8 cellular contexts compared by ENCODE assay signal in the genomic region with DNA sequence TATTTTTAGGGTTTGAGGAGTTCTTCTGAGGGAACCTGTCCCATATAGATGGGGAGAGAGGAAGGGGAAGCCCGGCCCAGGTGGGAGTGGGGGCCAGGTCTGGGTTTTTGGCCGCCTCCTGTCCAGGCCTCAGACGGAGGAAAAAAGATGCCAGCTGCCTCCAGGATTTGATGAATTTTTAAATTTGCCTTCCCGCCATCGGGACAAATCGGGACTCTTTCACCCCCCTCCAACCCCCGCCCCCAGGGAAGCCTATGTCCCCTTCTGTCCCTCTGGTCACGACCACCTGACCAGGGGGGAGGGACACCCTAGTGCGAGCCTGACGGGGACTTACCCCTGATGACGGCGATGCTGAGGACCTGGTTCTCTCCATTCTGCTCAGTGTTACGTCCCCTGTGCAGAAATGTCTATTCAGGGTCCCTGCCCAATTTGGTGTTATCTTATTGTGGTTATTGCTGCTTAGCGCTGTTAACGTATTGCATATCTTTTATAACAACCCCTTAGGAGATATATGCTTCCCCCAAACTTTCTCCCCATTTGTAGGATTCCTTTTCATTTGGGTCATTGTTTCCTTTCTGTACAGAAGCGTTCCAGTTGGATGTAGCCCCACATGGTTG.
A peak's percentile ranks its signal among the peaks of the same experiment; 100 is the strongest.
DNase-seq lines count a peak whose midpoint lies in the region; ATAC-seq and TF ChIP-seq lines count a peak whose summit lies in the region.

No MANE protein-coding gene starts in this region.

- peak overlapping the region; percentile 96 for H3K27ac Mint-ChIP-seq in activated T-cell treated with anti-CD3 and anti-CD28 coated beads, Interleukin-2, amount 50 U/mL, for 72 hours
- H3K27ac Mint-ChIP-seq in progenitor cell of endocrine pancreas, result peak overlapping the region; percentile 91

- no peak for TF ChIP-seq CTCF in progenitor cell of endocrine pancreas (IDR thresholded peaks at IDR 0.05; ENCODE audit: unreplicated experiment)

- peak; percentile 66 for DNase-seq in activated effector memory CD4-positive, alpha-beta T cell treated with anti-CD3 and anti-CD28 coated beads, Interleukin-2, amount 50 U/mL, for 16 hours
- no peak for DNase-seq in activated effector memory CD4-positive, alpha-beta T cell treated with Interleukin-2 at 50 U/mL for 16 hours
- DNase-seq in HS-5 (ENCODE audit: low read depth), result peak; percentile 4
- peak; percentile 29 to 32 for DNase-seq in activated T-cell treated with anti-CD3 and anti-CD28 coated beads, Interleukin-2, amount 50 U/mL, for 72 hours
- peak; percentile 33 for DNase-seq in left cardiac atrium
- DNase-seq in progenitor cell of endocrine pancreas (ENCODE audit: low spot score, unreplicated experiment), result no peak
- DNase-seq in activated gamma-delta T cell (lab: John Stamatoyannopoulos, UW), result no peak
- DNase-seq in NCI-H2107 (lab: John Stamatoyannopoulos, UW), result no peak

- H3K27me3 Mint-ChIP-seq in activated T-cell treated with anti-CD3 and anti-CD28 coated beads, Interleukin-2, amount 50 U/mL, for 72 hours (ENCODE audit: low read depth), result no peaks in the 10 kb centered on the region
- no peaks in the 10 kb centered on the region for H3K27me3 Mint-ChIP-seq in progenitor cell of endocrine pancreas

- intact Hi-C loops in left cardiac atrium (cut with DNase I), result loop anchor here in 1 of 2 donors (5.0 kb wide), 1 partner anchor 86 kb away; no protein-coding TSS in a partner anchor

- H3K36me3 Mint-ChIP-seq in activated T-cell treated with anti-CD3 and anti-CD28 coated beads, Interleukin-2, amount 50 U/mL, for 72 hours (ENCODE audit: insufficient read depth in 2 of 2), result peaks cover under 1 to 4% of the 10 kb centered on the region in 2 donors
- no peaks in the 10 kb centered on the region for H3K36me3 Mint-ChIP-seq in progenitor cell of endocrine pancreas (ENCODE audit: insufficient read depth)

- peaks cover 46% of the 10 kb centered on the region for H3K4me1 Mint-ChIP-seq in activated T-cell treated with anti-CD3 and anti-CD28 coated beads, Interleukin-2, amount 50 U/mL, for 72 hours (ENCODE audit: low read depth)
- peaks cover 21% of the 10 kb centered on the region for H3K4me1 Mint-ChIP-seq in progenitor cell of endocrine pancreas (ENCODE audit: low read depth)

- H3K4me3 Mint-ChIP-seq in activated T-cell treated with anti-CD3 and anti-CD28 coated beads, Interleukin-2, amount 50 U/mL, for 72 hours, result peak overlapping the region; percentile 86 to 89
- H3K4me3 Mint-ChIP-seq in progenitor cell of endocrine pancreas (ENCODE audit: low read depth), result peak overlapping the region; percentile 89

- no peaks in the 10 kb centered on the region for H3K9me3 Mint-ChIP-seq in activated T-cell treated with anti-CD3 and anti-CD28 coated beads, Interleukin-2, amount 50 U/mL, for 72 hours
- no peaks in the 10 kb centered on the region for H3K9me3 Mint-ChIP-seq in progenitor cell of endocrine pancreas (ENCODE audit: low read depth)

- peak; percentile 36 to 42 for ATAC-seq in activated T-cell treated with anti-CD3 and anti-CD28 coated beads, Interleukin-2, amount 50 U/mL, for 72 hours (replicated peaks in 1 of 2)
- peak; percentile 40 to 52 for ATAC-seq in left cardiac atrium

Comparison
In these comparisons a context has a peak if more than half of its experiments do, and no peak if none do; other contexts are left out.
1. DNase-seq: peak in activated effector memory CD4-positive, alpha-beta T cell treated with anti-CD3 and anti-CD28 coated beads, Interleukin-2, amount 50 U/mL, for 16 hours (single experiment), HS-5 (single experiment), activated T-cell treated with anti-CD3 and anti-CD28 coated beads, Interleukin-2, amount 50 U/mL, for 72 hours (2 of 2) and left cardiac atrium (single experiment); none in activated effector memory CD4-positive, alpha-beta T cell treated with Interleukin-2 at 50 U/mL for 16 hours (single experiment), progenitor cell of endocrine pancreas (single experiment), activated gamma-delta T cell (single experiment) and NCI-H2107 (single experiment).